In genomic region chr2:229714736-229715541, GRCh38 we compare ENCODE assay signal across 8 cellular contexts. TPM values are rescaled to one million over a fixed set of nuclear protein-coding genes. Genes with fewer than 3 reads are reported as not detected.
DNase-seq lines count a peak whose midpoint lies in the region; ATAC-seq and TF ChIP-seq lines count a peak whose summit lies in the region.

No MANE protein-coding gene starts in this region.

- TF ChIP-seq CTCF in Calu3 (IDR thresholded peaks at IDR 0.05; ENCODE audit: unreplicated experiment) = no peak
- no peak for TF ChIP-seq CTCF in HL-60 (IDR thresholded peaks at IDR 0.05; ENCODE audit: insufficient read depth, low read length)
- TF ChIP-seq CTCF in chondrocyte (IDR thresholded peaks at IDR 0.05) = no peak
- TF ChIP-seq CTCF in kidney epithelial cell (IDR thresholded peaks at IDR 0.05; ENCODE audit: insufficient read depth, low read length, poor library complexity, severe bottlenecking) = no peak

- no peak overlapping the region for H3K27ac Mint-ChIP-seq in Calu3 (ENCODE audit: unreplicated experiment)
- H3K27ac Mint-ChIP-seq in T-helper 17 cell = no peak overlapping the region
- H3K27ac Mint-ChIP-seq in chondrocyte (ENCODE audit: unreplicated experiment) = no peak overlapping the region

- BruUV-seq in Calu3 (replicated peaks; lab: Mats Ljungman, UMichigan) = no TSS peak

- no peaks in the 10 kb centered on the region for H3K4me1 Mint-ChIP-seq in Calu3 (ENCODE audit: low read depth, unreplicated experiment)
- peaks cover 6% of the 10 kb centered on the region for H3K4me1 Mint-ChIP-seq in T-helper 17 cell
- peaks cover 7% of the 10 kb centered on the region for H3K4me1 Mint-ChIP-seq in chondrocyte (ENCODE audit: low read depth)

- CTCF ChIA-PET in Calu3 (lab: Charles Lee) = interaction anchor here (0.5 to 1.1 kb wide), 3 partner anchors 11 to 284 kb away, joined by 3 to 4 read pairs (median 3); no protein-coding TSS in a partner anchor

- no peaks in the 10 kb centered on the region for H3K36me3 ChIP-seq in kidney epithelial cell (ENCODE audit: control insufficient read depth, insufficient read depth, low read length)

- H3K27ac ChIP-seq in HL-60 (replicated peaks) = no peak overlapping the region

- no peaks in the 10 kb centered on the region for H3K9me3 ChIP-seq in T-helper 17 cell (ENCODE audit: control insufficient read depth, low read length, poor library complexity, severe bottlenecking)

- H3K9me3 Mint-ChIP-seq in Calu3 (ENCODE audit: low read depth, unreplicated experiment) = no peaks in the 10 kb centered on the region
- H3K9me3 Mint-ChIP-seq in chondrocyte (ENCODE audit: low read depth) = peaks cover 7% of the 10 kb centered on the region

- H3K36me3 Mint-ChIP-seq in Calu3 (ENCODE audit: insufficient read depth, unreplicated experiment) = peaks cover 6% of the 10 kb centered on the region
- H3K36me3 Mint-ChIP-seq in T-helper 17 cell (ENCODE audit: low read depth) = peaks cover 6% of the 10 kb centered on the region
- H3K36me3 Mint-ChIP-seq in chondrocyte (ENCODE audit: low read depth) = peaks cover 2% of the 10 kb centered on the region

- peaks cover 67% of the 10 kb centered on the region for H3K27me3 Mint-ChIP-seq in Calu3 (ENCODE audit: unreplicated experiment)
- H3K27me3 Mint-ChIP-seq in T-helper 17 cell = peaks cover 78% of the 10 kb centered on the region
- peaks cover 73% of the 10 kb centered on the region for H3K27me3 Mint-ChIP-seq in chondrocyte (ENCODE audit: low read depth)

- H3K4me3 Mint-ChIP-seq in Calu3 (ENCODE audit: low read depth, unreplicated experiment) = peak overlapping the region; percentile 70
- H3K4me3 Mint-ChIP-seq in T-helper 17 cell = peak overlapping the region; percentile 73
- peak overlapping the region; percentile 44 for H3K4me3 Mint-ChIP-seq in chondrocyte (ENCODE audit: unreplicated experiment)

- H3K27me3 ChIP-seq in HL-60 (ENCODE audit: insufficient read depth, poor library complexity, severe bottlenecking) = peaks cover 43% of the 10 kb centered on the region
- H3K27me3 ChIP-seq in kidney epithelial cell (ENCODE audit: control insufficient read depth, insufficient read depth, low read length) = peaks cover 31% of the 10 kb centered on the region

- DNase-seq in Calu3 = peak; percentile 63
- DNase-seq in HL-60 (ENCODE audit: low read depth in 1 of 2, low spot score in 1 of 2) = peak in 1 of 2 experiments; percentile 42
- peak in 2 of 3 donors; percentile 11 to 18 for DNase-seq in T-helper 17 cell
- peak; percentile 94 for DNase-seq in chondrocyte (ENCODE audit: low spot score)
- DNase-seq in kidney epithelial cell (ENCODE audit: low read depth) = peak; percentile 7
- DNase-seq in stimulated activated CD4-positive, alpha-beta T cell treated with anti-CD3 and anti-CD28 coated beads, Interleukin-15, amount 100 ng/mL, for 24 hours = peak; percentile 53
- no peak for DNase-seq in NCI-H526 treated with DMSO at 0.1 percent for 48 hours (lab: John Stamatoyannopoulos, UW)

- H3K4me3 ChIP-seq in HL-60 (replicated peaks; ENCODE audit: insufficient read depth, low read length) (peak overlapping the region; percentile 33), kidney epithelial cell (ENCODE audit: low read depth, low read length) (peak overlapping the region; percentile 23)

- ATAC-seq in GM19467 (IDR thresholded peaks at IDR 0.05; ENCODE audit: unreplicated experiment) (peak; percentile 23), T-helper 17 cell (peak; percentile 52)

- intact Hi-C loops in Calu3 (cut with micrococcal nuclease; ENCODE audit: unreplicated experiment) = loop anchor here (5.0 to 10.0 kb wide), 4 partner anchors 280 to 583 kb away; partner anchors contain the start of gene PID1

RNA-seq across cellular contexts. Expression of gene DNER, which starts 0.6 kb away (rescaled TPM):
- 0.88 and 1.1 TPM in 2 replicates for total RNA-seq in Calu3 (2022)
- under 1 TPM in 1 of 2 donors, not detected in 1; 0.22 TPM for total RNA-seq in T-helper 17 cell
- total RNA-seq in chondrocyte = not detected in 3 replicates
- 4.4 and 5.5 TPM in 2 replicates for total RNA-seq in kidney epithelial cell
